In the genomic region with DNA sequence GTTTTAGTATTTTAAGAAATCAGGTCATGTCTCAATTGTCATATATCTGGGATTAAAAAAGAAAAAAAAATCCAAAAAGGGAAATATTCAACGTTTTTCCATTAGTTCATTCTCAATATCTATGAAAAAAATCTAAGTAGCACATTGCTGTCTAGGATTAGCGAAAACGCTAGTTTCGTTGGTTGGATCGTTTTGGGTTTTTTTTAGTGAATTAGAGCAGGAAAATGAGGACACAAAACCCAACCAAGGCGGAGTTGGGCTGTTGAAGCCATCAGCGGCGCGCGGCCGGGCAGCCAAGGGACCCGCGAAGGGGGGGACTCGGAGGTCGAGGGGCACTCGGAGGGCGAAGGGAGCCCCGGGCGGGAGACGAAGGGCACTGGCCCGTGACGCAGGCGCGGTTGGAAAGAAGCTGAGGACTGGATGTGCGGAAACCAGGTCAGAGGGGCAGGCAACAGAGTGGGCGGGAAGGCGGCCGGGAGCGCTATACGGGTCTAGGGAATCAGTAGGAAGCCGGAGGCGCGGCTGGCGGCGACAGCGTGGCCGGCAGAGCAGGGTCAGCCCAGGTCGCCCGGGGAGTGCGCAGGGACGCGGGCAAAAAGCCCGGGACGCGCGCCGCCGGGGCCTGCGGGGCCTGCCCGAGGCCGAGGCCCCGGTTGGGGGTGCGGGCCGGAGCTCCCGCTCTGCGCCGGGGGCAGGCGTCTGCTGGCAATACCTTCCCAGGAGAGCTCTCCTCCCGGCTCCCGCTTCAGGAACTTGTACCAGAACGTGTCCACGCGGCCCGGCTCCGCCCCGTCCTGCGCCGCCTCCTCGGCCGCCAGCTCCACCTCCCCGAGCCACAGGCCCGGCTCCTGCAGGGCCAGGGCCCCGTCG, we compare ENCODE assay signal across 8 cellular contexts. TPM values are rescaled to one million over a fixed set of nuclear protein-coding genes. Genes with fewer than 3 reads are reported as not detected.
DNase-seq lines count a peak whose midpoint lies in the region; ATAC-seq and TF ChIP-seq lines count a peak whose summit lies in the region.

No MANE protein-coding gene starts in this region.

- H3K4me3 ChIP-seq in Panc1 (ENCODE audit: low read depth in 2 of 2, low read length in 2 of 2) (peak overlapping the region; percentile 83 to 87), fibroblast of lung (replicated peaks in 1 of 4; ENCODE audit: control extremely low read depth in 1 of 4, insufficient read depth in 1 of 4, low read depth in 3 of 4, low read length in 4 of 4) (peak overlapping the region; percentile 68 to 78 (median 76))

- H3K9me3 Mint-ChIP-seq in activated T-helper 1 cell treated with anti-CD3 and anti-CD28 coated beads, Interleukin-12 subunit alpha, Interleukin-12 subunit beta, Interleukin-2, Interleukin-4 antibody, amounts not matched to agents 30 ng/mL and 10 ng/mL and 1 ng/mL, durations not matched to agents 14 hours and 24 hours and 36 hours: peaks cover 9% of the 10 kb centered on the region
- H3K9me3 Mint-ChIP-seq in naive thymus-derived CD8-positive, alpha-beta T cell: peaks cover 0 to 6% (median 0%) of the 10 kb centered on the region in 9 donors

- DNase-seq in DMS53 (lab: John Stamatoyannopoulos, UW): peak; percentile 92
- peak; percentile 91 for DNase-seq in KBM-7
- no peak for DNase-seq in Panc1 (ENCODE audit: low read depth, low spot score)
- DNase-seq in activated T-helper 1 cell treated with anti-CD3 and anti-CD28 coated beads, Interleukin-12 subunit alpha, Interleukin-12 subunit beta, Interleukin-2, Interleukin-4 antibody, amounts not matched to agents 30 ng/mL and 10 ng/mL and 1 ng/mL, durations not matched to agents 14 hours and 24 hours and 36 hours (ENCODE audit: low spot score): peak; percentile 52
- DNase-seq in fibroblast of lung (ENCODE audit: low read depth in 2 of 2): peak; percentile 88 to 93
- DNase-seq in naive thymus-derived CD8-positive, alpha-beta T cell: peak; percentile 52 to 86 (median 68)
- DNase-seq in stimulated activated naive CD4-positive, alpha-beta T cell (lab: John Stamatoyannopoulos, UW): peak; percentile 47 to 87 (median 59)

- H3K27me3 ChIP-seq in Panc1 (ENCODE audit: control insufficient read depth, insufficient read depth, low read length): no peaks in the 10 kb centered on the region
- no peaks in the 10 kb centered on the region for H3K27me3 ChIP-seq in fibroblast of lung (ENCODE audit: control insufficient read depth, insufficient read depth, low read length)

- peaks cover 6% of the 10 kb centered on the region for H3K36me3 Mint-ChIP-seq in activated T-helper 1 cell treated with anti-CD3 and anti-CD28 coated beads, Interleukin-12 subunit alpha, Interleukin-12 subunit beta, Interleukin-2, Interleukin-4 antibody, amounts not matched to agents 30 ng/mL and 10 ng/mL and 1 ng/mL, durations not matched to agents 14 hours and 24 hours and 36 hours (ENCODE audit: low read depth)
- peaks cover 2 to 6% (median 5%) of the 10 kb centered on the region in 3 donors for H3K36me3 Mint-ChIP-seq in naive thymus-derived CD8-positive, alpha-beta T cell

- POLR2A ChIA-PET in Panc1 (lab: Charles Lee): interaction anchor here (0.5 to 1.1 kb wide), 4 partner anchors 8 to 683 kb away, joined by 3 to 5 read pairs (median 3); no protein-coding TSS in a partner anchor
- POLR2A ChIA-PET in naive thymus-derived CD8-positive, alpha-beta T cell (lab: Charles Lee): interaction anchor here (0.7 to 3.0 kb wide), 11 partner anchors 9 to 1892 kb away, joined by 3 to 54 read pairs (median 5); partner anchors contain the start of genes FBXO30, LTV1, SHPRH and STXBP5

- no peaks in the 10 kb centered on the region for H4K20me1 ChIP-seq in fibroblast of lung (ENCODE audit: control insufficient read depth, extremely low read depth, insufficient read depth, low read length)

- H3K4me1 ChIP-seq in Panc1 (ENCODE audit: control insufficient read depth, insufficient read depth, low read length): peaks cover 17% of the 10 kb centered on the region
- peaks cover 7% of the 10 kb centered on the region for H3K4me1 ChIP-seq in fibroblast of lung (ENCODE audit: control insufficient read depth, extremely low read depth, insufficient read depth, low read length)

- H2AFZ ChIP-seq in fibroblast of lung (ENCODE audit: low read length): peak overlapping the region; percentile 61

- H3K9ac ChIP-seq in fibroblast of lung (ENCODE audit: insufficient read depth, low read length): peak overlapping the region; percentile 85

- H3K27ac ChIP-seq in Panc1 (ENCODE audit: low read length) (peak overlapping the region; percentile 98), fibroblast of lung (ENCODE audit: insufficient read depth, low read length) (peak overlapping the region; percentile 95)

- H3K4me2 ChIP-seq in fibroblast of lung (ENCODE audit: extremely low read depth, insufficient read depth, low read length): peak overlapping the region; percentile 87

- H3K9me3 ChIP-seq in Panc1 (ENCODE audit: control insufficient read depth, insufficient read depth, low read depth, low read length) (no peaks in the 10 kb centered on the region), fibroblast of lung (ENCODE audit: control insufficient read depth, insufficient read depth, low read depth, low read length) (no peaks in the 10 kb centered on the region)

- peak overlapping the region; percentile 96 for H3K27ac Mint-ChIP-seq in activated T-helper 1 cell treated with anti-CD3 and anti-CD28 coated beads, Interleukin-12 subunit alpha, Interleukin-12 subunit beta, Interleukin-2, Interleukin-4 antibody, amounts not matched to agents 30 ng/mL and 10 ng/mL and 1 ng/mL, durations not matched to agents 14 hours and 24 hours and 36 hours
- H3K27ac Mint-ChIP-seq in naive thymus-derived CD8-positive, alpha-beta T cell: peak overlapping the region; percentile 94 to 99 (median 98)

- in situ Hi-C loops in KBM-7 (cut with MboI; ENCODE audit: low pct_unique_long_range_greater_than_20kb, low sequenced_read_pairs): no loop called here
- in situ Hi-C loops in Panc1 (cut with HindIII; ENCODE audit: low pct_unique_long_range_greater_than_20kb, low sequenced_read_pairs): no loop called here

- ATAC-seq in GM21737 (IDR thresholded peaks at IDR 0.05; ENCODE audit: unreplicated experiment) (peak; percentile 75), Panc1 (peak; percentile 98)
- peak; percentile 59 to 69 for ATAC-seq in naive thymus-derived CD8-positive, alpha-beta T cell

- BruUV-seq in Panc1 (replicated peaks; lab: Mats Ljungman, UMichigan): no TSS peak

- CTCF ChIA-PET in Panc1 (lab: Charles Lee): interaction anchor here (1.1 kb wide), 1 partner anchor 31 kb away, joined by 5 read pairs; no protein-coding TSS in a partner anchor

- no peak for TF ChIP-seq CTCF in Panc1 (IDR thresholded peaks at IDR 0.05)
- no peak for TF ChIP-seq CTCF in fibroblast of lung (conservative IDR thresholded peaks at IDR 0.05 in 1 of 2, IDR thresholded peaks at IDR 0.05 in 1 of 2; ENCODE audit: low read depth in 1 of 2, low read length in 2 of 2)

- H3K4me3 Mint-ChIP-seq in activated T-helper 1 cell treated with anti-CD3 and anti-CD28 coated beads, Interleukin-12 subunit alpha, Interleukin-12 subunit beta, Interleukin-2, Interleukin-4 antibody, amounts not matched to agents 30 ng/mL and 10 ng/mL and 1 ng/mL, durations not matched to agents 14 hours and 24 hours and 36 hours: peak overlapping the region; percentile 94
- H3K4me3 Mint-ChIP-seq in naive thymus-derived CD8-positive, alpha-beta T cell: peak overlapping the region; percentile 93 to 100 (median 98)

- peaks cover 26% of the 10 kb centered on the region for H3K4me1 Mint-ChIP-seq in activated T-helper 1 cell treated with anti-CD3 and anti-CD28 coated beads, Interleukin-12 subunit alpha, Interleukin-12 subunit beta, Interleukin-2, Interleukin-4 antibody, amounts not matched to agents 30 ng/mL and 10 ng/mL and 1 ng/mL, durations not matched to agents 14 hours and 24 hours and 36 hours (ENCODE audit: low read depth)
- peaks cover 4 to 45% (median 23%) of the 10 kb centered on the region in 4 donors for H3K4me1 Mint-ChIP-seq in naive thymus-derived CD8-positive, alpha-beta T cell

- H3K79me2 ChIP-seq in fibroblast of lung (ENCODE audit: control insufficient read depth, insufficient read depth, low read length): no peaks in the 10 kb centered on the region

- H3K36me3 ChIP-seq in Panc1 (ENCODE audit: control insufficient read depth, insufficient read depth, low read length) (no peaks in the 10 kb centered on the region; the same call in 1 of the 2 replicates), fibroblast of lung (ENCODE audit: control insufficient read depth, insufficient read depth, low read length) (no peaks in the 10 kb centered on the region)

- no peaks in the 10 kb centered on the region for H3K27me3 Mint-ChIP-seq in activated T-helper 1 cell treated with anti-CD3 and anti-CD28 coated beads, Interleukin-12 subunit alpha, Interleukin-12 subunit beta, Interleukin-2, Interleukin-4 antibody, amounts not matched to agents 30 ng/mL and 10 ng/mL and 1 ng/mL, durations not matched to agents 14 hours and 24 hours and 36 hours (ENCODE audit: insufficient read depth)
- no peaks in the 10 kb centered on the region for H3K27me3 Mint-ChIP-seq in naive thymus-derived CD8-positive, alpha-beta T cell

- intact Hi-C loops in Panc1 (cut with micrococcal nuclease; ENCODE audit: unreplicated experiment): loop anchor here (2.0 to 10.0 kb wide), 2 partner anchors 80 to 150 kb away; partner anchors contain the start of gene FBXO30
- intact Hi-C loops in activated T-helper 1 cell treated with anti-CD3 and anti-CD28 coated beads, Interleukin-12 subunit alpha, Interleukin-12 subunit beta, Interleukin-2, Interleukin-4 antibody, amounts not matched to agents 30 ng/mL and 10 ng/mL and 1 ng/mL, durations not matched to agents 14 hours and 24 hours and 36 hours (cut with micrococcal nuclease): loop anchor here (1.0 to 10.0 kb wide), 6 partner anchors 158 to 1892 kb away; partner anchors contain the start of genes LTV1, SHPRH and STXBP5

RNA-seq across cellular contexts. Expression of gene EPM2A, which starts 0.6 kb away (rescaled TPM):
- total RNA-seq in Panc1 (2021; ENCODE audit: unreplicated experiment): 5.7 TPM
- 3.5 TPM for polyA plus RNA-seq in Panc1 (2012; ENCODE audit: insufficient read length)
- total RNA-seq in activated T-helper 1 cell treated with anti-CD3 and anti-CD28 coated beads, Interleukin-12 subunit alpha, Interleukin-12 subunit beta, Interleukin-2, Interleukin-4 antibody, amounts not matched to agents 30 ng/mL and 10 ng/mL and 1 ng/mL, durations not matched to agents 14 hours and 24 hours and 36 hours: 6.5 and 7.0 TPM in 2 replicates
- total RNA-seq in fibroblast of lung: 8.3 and 10.0 TPM in 2 replicates
- 2.8 and 4.1 TPM in 2 replicates for polyA plus RNA-seq in fibroblast of lung
- polyA plus RNA-seq in fibroblast of lung (2012): 2.6 TPM in 2 replicates
- polyA minus RNA-seq in fibroblast of lung (ENCODE audit: low replicate concordance): 8.5 and 9.5 TPM in 2 replicates
- total RNA-seq in naive thymus-derived CD8-positive, alpha-beta T cell: 10 to 100 TPM; 16.4 to 16.5 TPM
- 1 to 10 TPM; 4.6 to 8.4 (median 7.9) TPM for polyA plus RNA-seq in naive thymus-derived CD8-positive, alpha-beta T cell
